Comparison of ENCODE assay signal across 19 cellular contexts in the genomic region with DNA sequence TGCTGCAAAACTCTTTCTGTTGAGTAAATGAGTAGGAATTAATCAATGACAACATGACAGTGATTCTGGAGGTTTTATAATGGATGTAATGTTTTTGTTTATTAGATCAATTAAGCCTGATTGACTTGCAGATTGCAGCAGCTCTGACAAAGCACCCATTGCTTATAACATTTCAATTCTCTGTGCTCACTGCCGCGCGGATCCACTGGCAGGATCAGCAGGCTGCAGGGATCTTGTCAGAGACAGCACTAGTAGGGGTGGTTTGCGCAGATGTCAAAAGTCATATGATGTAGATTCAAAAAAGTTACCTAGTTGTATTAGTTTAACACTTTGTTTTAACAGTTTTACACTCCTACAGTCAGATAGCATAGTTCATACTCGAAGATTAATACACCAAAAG.
DNase-seq lines count a peak whose midpoint lies in the region; ATAC-seq lines count a peak whose summit lies in the region.
"Had no signal": no experiment of that assay in that cellular context is flagged by ENCODE, and none has a peak within 500 bp of the region (broad histone marks: within the 10 kb centered on the region; RNA-seq: fewer than 3 reads in every experiment).

No MANE protein-coding gene starts in this region.

- peaks cover 70% of the 10 kb centered on the region for H3K4me1 Mint-ChIP-seq in activated naive CD4-positive, alpha-beta T cell treated with anti-CD3 and anti-CD28 coated beads for 36 hours (ENCODE audit: low read depth)
- peaks cover 74% of the 10 kb centered on the region for H3K4me1 Mint-ChIP-seq in activated naive CD8-positive, alpha-beta T cell (ENCODE audit: low read depth)
- peaks cover 35% of the 10 kb centered on the region for H3K4me1 Mint-ChIP-seq in memory B cell
- peaks cover 37 to 66% of the 10 kb centered on the region in 2 donors for H3K4me1 Mint-ChIP-seq in stimulated activated naive B cell treated with anti-CD40 and anti-IgM and Interleukin-4, amounts not matched to agents 10 μg/mL and 1 μg/mL and 100 μg/mL, for 72 hours

- ATAC-seq in memory B cell (ENCODE audit: low read depth) (no peak), GM18498 (IDR thresholded peaks at IDR 0.05; ENCODE audit: unreplicated experiment) (no peak)
- no peak for ATAC-seq in stimulated activated naive B cell treated with anti-CD40 and anti-IgM and Interleukin-4, amounts not matched to agents 10 μg/mL and 1 μg/mL and 100 μg/mL, for 72 hours (replicated peaks)

- H3K27me3 Mint-ChIP-seq in activated naive CD4-positive, alpha-beta T cell treated with anti-CD3 and anti-CD28 coated beads for 36 hours (ENCODE audit: low read depth), result no peaks in the 10 kb centered on the region
- no peaks in the 10 kb centered on the region for H3K27me3 Mint-ChIP-seq in activated naive CD8-positive, alpha-beta T cell
- no peaks in the 10 kb centered on the region for H3K27me3 Mint-ChIP-seq in memory B cell
- no peaks in the 10 kb centered on the region for H3K27me3 Mint-ChIP-seq in stimulated activated naive B cell treated with anti-CD40 and anti-IgM and Interleukin-4, amounts not matched to agents 10 μg/mL and 1 μg/mL and 100 μg/mL, for 72 hours

- intact Hi-C loops in activated naive CD4-positive, alpha-beta T cell treated with anti-CD3 and anti-CD28 coated beads for 36 hours (cut with micrococcal nuclease), result no loop called here

- peak overlapping the region; percentile 21 for H3K27ac Mint-ChIP-seq in activated naive CD4-positive, alpha-beta T cell treated with anti-CD3 and anti-CD28 coated beads for 36 hours
- peak overlapping the region; percentile 93 for H3K27ac Mint-ChIP-seq in activated naive CD8-positive, alpha-beta T cell
- H3K27ac Mint-ChIP-seq in memory B cell, result peak overlapping the region; percentile 18
- peak overlapping the region; percentile 5 for H3K27ac Mint-ChIP-seq in stimulated activated naive B cell treated with anti-CD40 and anti-IgM and Interleukin-4, amounts not matched to agents 10 μg/mL and 1 μg/mL and 100 μg/mL, for 72 hours
- H3K27ac Mint-ChIP-seq: mesothelial cell of epicardium had no signal

- H3K4me3 Mint-ChIP-seq in activated naive CD4-positive, alpha-beta T cell treated with anti-CD3 and anti-CD28 coated beads for 36 hours, result no peak overlapping the region
- H3K4me3 Mint-ChIP-seq in activated naive CD8-positive, alpha-beta T cell, result no peak overlapping the region
- no peak overlapping the region for H3K4me3 Mint-ChIP-seq in memory B cell
- H3K4me3 Mint-ChIP-seq in stimulated activated naive B cell treated with anti-CD40 and anti-IgM and Interleukin-4, amounts not matched to agents 10 μg/mL and 1 μg/mL and 100 μg/mL, for 72 hours, result no peak overlapping the region
- H3K4me3 Mint-ChIP-seq: mesothelial cell of epicardium had no signal

- peaks cover 4% of the 10 kb centered on the region for H3K9me3 Mint-ChIP-seq in activated naive CD4-positive, alpha-beta T cell treated with anti-CD3 and anti-CD28 coated beads for 36 hours
- peaks cover under 1% of the 10 kb centered on the region for H3K9me3 Mint-ChIP-seq in activated naive CD8-positive, alpha-beta T cell (ENCODE audit: low read depth)
- peaks cover under 1% of the 10 kb centered on the region for H3K9me3 Mint-ChIP-seq in memory B cell
- H3K9me3 Mint-ChIP-seq in stimulated activated naive B cell treated with anti-CD40 and anti-IgM and Interleukin-4, amounts not matched to agents 10 μg/mL and 1 μg/mL and 100 μg/mL, for 72 hours, result peaks cover 0 to under 1% of the 10 kb centered on the region in 2 donors

- CTCF ChIA-PET in activated naive CD4-positive, alpha-beta T cell treated with anti-CD3 and anti-CD28 coated beads for 36 hours (lab: Charles Lee), result no interaction called here

- DNase-seq in activated naive CD4-positive, alpha-beta T cell treated with anti-CD3 and anti-CD28 coated beads for 36 hours, result no peak
- DNase-seq in activated naive CD4-positive, alpha-beta T cell (lab: John Stamatoyannopoulos, UW), result no peak
- no peak for DNase-seq in memory B cell (ENCODE audit: low spot score in 2 of 2)
- no peak for DNase-seq in stimulated activated naive B cell treated with anti-CD40 and anti-IgM and Interleukin-4, amounts not matched to agents 10 μg/mL and 1 μg/mL and 100 μg/mL, for 72 hours
- DNase-seq in SHP77 (lab: John Stamatoyannopoulos, UW), result no peak
- DNase-seq in cerebellar cortex (ENCODE audit: low spot score), result no peak
- DNase-seq: activated CD4-positive, CD25-positive, alpha-beta regulatory T cell treated with anti-CD3 and anti-CD28 coated beads, Interleukin-2, amount 50 U/mL, for 72 hours; activated CD8-positive, alpha-beta memory T cell treated with anti-CD3 and anti-CD28 coated beads, Interleukin-2, amount 50 U/mL, for 4 hours; Caco-2; effector CD8-positive, alpha-beta T cell; EL; heart right ventricle; kidney; NCI-H2227 treated with DMSO at 0.1 percent for 48 hours; sigmoid colon; stimulated activated CD4-positive, alpha-beta T cell treated with anti-CD3 and anti-CD28 coated beads, Interleukin-1b, Interleukin-23, amount 100 ng/mL, for 48 hours had no signal

- H3K36me3 Mint-ChIP-seq in activated naive CD4-positive, alpha-beta T cell treated with anti-CD3 and anti-CD28 coated beads for 36 hours (ENCODE audit: low read depth), result peaks cover 31% of the 10 kb centered on the region
- H3K36me3 Mint-ChIP-seq in activated naive CD8-positive, alpha-beta T cell, result peaks cover 27% of the 10 kb centered on the region
- H3K36me3 Mint-ChIP-seq in memory B cell, result peaks cover 31% of the 10 kb centered on the region
- H3K36me3 Mint-ChIP-seq in stimulated activated naive B cell treated with anti-CD40 and anti-IgM and Interleukin-4, amounts not matched to agents 10 μg/mL and 1 μg/mL and 100 μg/mL, for 72 hours, result peaks cover 34 to 61% of the 10 kb centered on the region in 2 donors

Comparison
In these comparisons a context has a peak if more than half of its experiments do, and no peak if none do; other contexts are left out.
1. H3K27ac Mint-ChIP-seq: peak in every context shown above with its lines; median percentile 93 in activated naive CD8-positive, alpha-beta T cell; 21 in activated naive CD4-positive, alpha-beta T cell treated with anti-CD3 and anti-CD28 coated beads for 36 hours; 18 in memory B cell; 5 in stimulated activated naive B cell treated with anti-CD40 and anti-IgM and Interleukin-4, amounts not matched to agents 10 μg/mL and 1 μg/mL and 100 μg/mL, for 72 hours.